In genomic region chr10:97131041-97131659, GRCh38 we compare ENCODE assay signal across 1 cellular context.
TF ChIP-seq lines count a peak whose summit lies in the region.

No MANE protein-coding gene starts in this region.

TF ChIP-seq in WTC11, 78 proteins besides CTCF, POLR2A, EP300 and RAD21 (continued from another document):
- no peak for TF ChIP-seq ARID4B (CRISPR knock-in tag; IDR thresholded peaks at IDR 0.05; ENCODE audit: borderline replicate concordance)
- no peak for TF ChIP-seq FOXP4 (CRISPR knock-in tag; IDR thresholded peaks at IDR 0.05)
- no peak for TF ChIP-seq ELF4 (CRISPR knock-in tag; IDR thresholded peaks at IDR 0.05; ENCODE audit: low read depth)
- TF ChIP-seq ZNF416 (CRISPR knock-in tag; IDR thresholded peaks at IDR 0.05), result no peak
- no peak for TF ChIP-seq TP53 (CRISPR knock-in tag; IDR thresholded peaks at IDR 0.05)
- no peak for TF ChIP-seq HMGA2 (CRISPR knock-in tag; IDR thresholded peaks at IDR 0.05)
- no peak for TF ChIP-seq EMX1 (CRISPR knock-in tag; IDR thresholded peaks at IDR 0.05)
- TF ChIP-seq NFATC4 (CRISPR knock-in tag; IDR thresholded peaks at IDR 0.05), result no peak
- TF ChIP-seq NR1H2 (CRISPR knock-in tag; IDR thresholded peaks at IDR 0.05), result no peak
